ENCODE assay signal across 16 cellular contexts in genomic region chr17:7077911-7078546, GRCh38. TPM values are rescaled to one million over a fixed set of nuclear protein-coding genes. Genes with fewer than 3 reads are reported as not detected.
DNase-seq lines count a peak whose midpoint lies in the region; ATAC-seq and TF ChIP-seq lines count a peak whose summit lies in the region.
"Had no signal": no experiment of that assay in that cellular context is flagged by ENCODE, and none has a peak within 500 bp of the region (broad histone marks: within the 10 kb centered on the region; RNA-seq: fewer than 3 reads in every experiment).

No MANE protein-coding gene starts in this region.

- H3K4me3 Mint-ChIP-seq in central memory CD8-positive, alpha-beta T cell, result no peak overlapping the region
- H3K4me3 Mint-ChIP-seq: GM23338, IgD-negative memory B cell had no signal

- H3K27me3 ChIP-seq in left ventricle myocardium inferior (ENCODE audit: low read depth) (peaks cover 13% of the 10 kb centered on the region), heart right ventricle (no peaks in the 10 kb centered on the region), vagina (no peaks in the 10 kb centered on the region)
- H3K27me3 ChIP-seq: BE2C had no signal

- TF ChIP-seq POLR2A in vagina (IDR thresholded peaks at IDR 0.05), result no peak

- 86 to 87% methylated on average over 7 of the region's 7 CpGs for WGBS in heart right ventricle, 2 donors

- H3K27ac ChIP-seq in left ventricle myocardium inferior (replicated peaks) (no peak overlapping the region), heart right ventricle (no peak overlapping the region), vagina (no peak overlapping the region)

- no peaks in the 10 kb centered on the region for H3K9me3 Mint-ChIP-seq in central memory CD8-positive, alpha-beta T cell
- H3K9me3 Mint-ChIP-seq: CD4-positive, CD25-positive, alpha-beta regulatory T cell; CD8-positive, alpha-beta memory T cell; IgD-negative memory B cell had no signal

- H3K36me3 ChIP-seq in left ventricle myocardium inferior, result no peaks in the 10 kb centered on the region
- H3K36me3 ChIP-seq in heart right ventricle, result no peaks in the 10 kb centered on the region
- H3K36me3 ChIP-seq in vagina, result no peaks in the 10 kb centered on the region
- H3K36me3 ChIP-seq: BE2C had no signal

- intact Hi-C loops in left ventricle myocardium inferior (cut with micrococcal nuclease) (no loop called here), heart right ventricle (cut with DNase I) (no loop called here), vagina (cut with DNase I) (no loop called here)

- no peak for TF ChIP-seq CTCF in left ventricle myocardium inferior (IDR thresholded peaks at IDR 0.05; ENCODE audit: borderline replicate concordance)
- no peak for TF ChIP-seq CTCF in heart right ventricle (IDR thresholded peaks at IDR 0.05)
- TF ChIP-seq CTCF in vagina (IDR thresholded peaks at IDR 0.05), result no peak

- DNase-seq in left ventricle myocardium inferior (no peak), heart right ventricle (no peak), vagina (ENCODE audit: extremely low spot score in 2 of 2) (no peak)
- no peak for DNase-seq in central memory CD8-positive, alpha-beta T cell (ENCODE audit: low spot score in 2 of 2)
- DNase-seq in stimulated activated CD4-positive, alpha-beta T cell treated with anti-CD3 and anti-CD28 coated beads, Interleukin-2, amount 100 ng/mL, for 24 hours, result no peak
- DNase-seq: ACHN; BE2C; C1 segment of cervical spinal cord; Caco-2; CD4-positive, CD25-positive, alpha-beta regulatory T cell; CD8-positive, alpha-beta memory T cell had no signal

- no peak for ATAC-seq in heart right ventricle
- no peak for ATAC-seq in central memory CD8-positive, alpha-beta T cell (replicated peaks; ENCODE audit: extremely low read depth, poor library complexity, severe bottlenecking)
- peak; percentile 17 for ATAC-seq in esophagus mucosa
- ATAC-seq: GM23338, HCT116 had no signal

- H3K4me3 ChIP-seq in left ventricle myocardium inferior (peak overlapping the region; percentile 17), heart right ventricle (peak overlapping the region in 4 of 10 donors; percentile 14 to 41 (median 17)), vagina (no peak overlapping the region)
- H3K4me3 ChIP-seq: GM23338 had no signal

- peak overlapping the region; percentile 65 for H3K27ac Mint-ChIP-seq in central memory CD8-positive, alpha-beta T cell (ENCODE audit: low read depth)
- H3K27ac Mint-ChIP-seq: CD4-positive, CD25-positive, alpha-beta regulatory T cell; GM23338 had no signal

- H3K36me3 Mint-ChIP-seq in central memory CD8-positive, alpha-beta T cell (ENCODE audit: insufficient read depth), result peaks cover 3% of the 10 kb centered on the region
- H3K36me3 Mint-ChIP-seq: CD4-positive, CD25-positive, alpha-beta regulatory T cell; CD8-positive, alpha-beta memory T cell; IgD-negative memory B cell had no signal

- H3K4me1 Mint-ChIP-seq in central memory CD8-positive, alpha-beta T cell, result peaks cover 27% of the 10 kb centered on the region
- H3K4me1 Mint-ChIP-seq: GM23338 had no signal

- no peaks in the 10 kb centered on the region for H3K27me3 Mint-ChIP-seq in central memory CD8-positive, alpha-beta T cell
- H3K27me3 Mint-ChIP-seq: CD8-positive, alpha-beta memory T cell had no signal

- H3K4me1 ChIP-seq in left ventricle myocardium inferior (no peaks in the 10 kb centered on the region), heart right ventricle (peaks cover 0 to 23% (median 0%) of the 10 kb centered on the region in 9 donors), vagina (no peaks in the 10 kb centered on the region)
- H3K4me1 ChIP-seq: BE2C, Caco-2 had no signal

- no peaks in the 10 kb centered on the region for H3K9me3 ChIP-seq in left ventricle myocardium inferior (replicated peaks)
- H3K9me3 ChIP-seq in heart right ventricle, result no peaks in the 10 kb centered on the region
- H3K9me3 ChIP-seq in vagina, result no peaks in the 10 kb centered on the region
- H3K9me3 ChIP-seq: BE2C, Caco-2 had no signal

RNA-seq across cellular contexts. Expression of gene CLEC10A, which starts 2.0 kb away (rescaled TPM):
- 2.9 TPM for total RNA-seq in left ventricle myocardium inferior
- 10 to 100 TPM in 1 of 10 donors, 1 to 10 TPM in 9; 1.4 to 26.3 (median 2.1) TPM for total RNA-seq in heart right ventricle
- polyA plus RNA-seq in heart right ventricle, result 1 to 10 TPM; 2.5 to 3.4 TPM
- 0.92 TPM for total RNA-seq in esophagus mucosa
- 3.7 TPM for total RNA-seq in vagina
- total RNA-seq: Caco-2; CD4-positive, CD25-positive, alpha-beta regulatory T cell; GM23338; HepG2 had no signal
- polyA plus RNA-seq: CD4-positive, CD25-positive, alpha-beta regulatory T cell; CD8-positive, alpha-beta memory T cell; GM23338; IgD-negative memory B cell had no signal

RNA-seq across cellular contexts. Expression of gene SLC16A11, which starts 34.1 kb away (rescaled TPM):
- total RNA-seq in left ventricle myocardium inferior (0.38 TPM), heart right ventricle (1 to 10 TPM in 1 of 10 donors, under 1 TPM in 9; 0.19 to 1.1 (median 0.48) TPM), esophagus mucosa (0.60 TPM), vagina (not detected)
- polyA plus RNA-seq in heart right ventricle, result 1 to 10 TPM in 1 of 2 donors, under 1 TPM in 1; 0.78 to 2.1 TPM
- total RNA-seq: HepG2 had no signal
- polyA plus RNA-seq: HepG2 had no signal

RNA-seq across cellular contexts. Expression of gene ASGR2, which starts 36.6 kb away (rescaled TPM):
- total RNA-seq in left ventricle myocardium inferior (0.22 TPM), heart right ventricle (under 1 TPM in 5 of 10 donors, not detected in 5; 0.16 to 0.54 (median 0.25) TPM), esophagus mucosa (0.24 TPM), vagina (2.7 TPM)
- under 1 TPM in 1 of 2 donors, not detected in 1; 0.41 TPM for polyA plus RNA-seq in heart right ventricle
- total RNA-seq: CD4-positive, CD25-positive, alpha-beta regulatory T cell; CD8-positive, alpha-beta memory T cell had no signal
- polyA plus RNA-seq: CD4-positive, CD25-positive, alpha-beta regulatory T cell; CD8-positive, alpha-beta memory T cell; GM23338 had no signal

RNA-seq across cellular contexts. Expression of gene SLC16A13, which starts 42.2 kb away (rescaled TPM):
- total RNA-seq in left ventricle myocardium inferior, result 1.4 TPM
- total RNA-seq in heart right ventricle, result 1 to 10 TPM in 9 of 10 donors, under 1 TPM in 1; 0.70 to 2.1 (median 1.5) TPM
- polyA plus RNA-seq in heart right ventricle, result 1 to 10 TPM; 1.1 to 2.0 TPM
- total RNA-seq in esophagus mucosa, result 11.8 TPM
- 2.0 TPM for total RNA-seq in vagina

RNA-seq across cellular contexts. Expression of gene BCL6B, which starts 55.2 kb away (rescaled TPM):
- total RNA-seq in left ventricle myocardium inferior (13.7 TPM), heart right ventricle (10 to 100 TPM in 8 of 10 donors, 1 to 10 TPM in 2; 9.6 to 35.4 (median 18.3) TPM), esophagus mucosa (3.7 TPM), vagina (10.1 TPM)
- 1 to 10 TPM; 9.5 to 9.7 TPM for polyA plus RNA-seq in heart right ventricle
- total RNA-seq: Caco-2, HepG2 had no signal
- polyA plus RNA-seq: CD4-positive, CD25-positive, alpha-beta regulatory T cell; HepG2 had no signal
